19 cellular contexts compared by ENCODE assay signal in genomic region chr10:132106431-132106830, GRCh38.
"Had no signal": no experiment of that assay in that cellular context is flagged by ENCODE, and none has a peak within 500 bp of the region (broad histone marks: within the 10 kb centered on the region; RNA-seq: fewer than 3 reads in every experiment).

No MANE protein-coding gene starts in this region.

- H3K27me3 ChIP-seq: body of pancreas, gastroesophageal sphincter, hepatocyte, thyroid gland, vagina had no signal

- H3K9me3 ChIP-seq: body of pancreas, gastroesophageal sphincter, mucosa of descending colon, thyroid gland, vagina had no signal

- H3K4me3 Mint-ChIP-seq: activated T-helper 17 cell treated with anti-CD3 and anti-CD28 coated beads, Interleukin-2, amount 50 U/mL, for 72 hours; central memory CD8-positive, alpha-beta T cell; effector memory CD8-positive, alpha-beta T cell; naive thymus-derived CD8-positive, alpha-beta T cell; stimulated activated naive CD8-positive, alpha-beta T cell treated with anti-CD3 and anti-CD28 coated beads, Interleukin-15, amount 100 ng/mL, for 72 hours; T-helper 2 cell treated with Interferon-gamma antibody and Interleukin-4, amounts not matched to agents 5 μg/mL and 100 μg/mL, for 36 hours had no signal

- H3K9me3 Mint-ChIP-seq: activated T-helper 17 cell treated with anti-CD3 and anti-CD28 coated beads, Interleukin-2, amount 50 U/mL, for 72 hours; central memory CD8-positive, alpha-beta T cell; effector memory CD8-positive, alpha-beta T cell; naive thymus-derived CD8-positive, alpha-beta T cell; stimulated activated naive CD8-positive, alpha-beta T cell treated with anti-CD3 and anti-CD28 coated beads, Interleukin-15, amount 100 ng/mL, for 72 hours; T-helper 2 cell treated with Interferon-gamma antibody and Interleukin-4, amounts not matched to agents 5 μg/mL and 100 μg/mL, for 36 hours had no signal

- H3K4me3 ChIP-seq: body of pancreas, gastroesophageal sphincter, hepatocyte, mucosa of descending colon, skin epidermis, thyroid gland, vagina had no signal

- DNase-seq: activated CD4-positive, alpha-beta T cell treated with anti-CD3 and anti-CD28 coated beads, Interleukin-2, amount 50 U/mL, for 4 hours; activated naive CD4-positive, alpha-beta T cell treated with anti-CD3 and anti-CD28 coated beads, Interleukin-2, amount 50 U/mL, for 16 hours; amniotic stem cell; body of pancreas; effector memory CD8-positive, alpha-beta T cell; mammary epithelial cell; mucosa of descending colon; stimulated activated CD4-positive, alpha-beta T cell treated with anti-CD3 and anti-CD28 coated beads, Interleukin-4, amount 100 ng/mL, for 4 hours; stimulated activated naive CD8-positive, alpha-beta T cell treated with anti-CD3 and anti-CD28 coated beads, Interleukin-15, amount 100 ng/mL, for 72 hours had no signal

- H3K4me2 ChIP-seq: hepatocyte had no signal

- ATAC-seq: activated CD4-positive, CD25-positive, alpha-beta regulatory T cell treated with anti-CD3 and anti-CD28 coated beads, Interleukin-2, amount 50 U/mL, for 24 hours; activated T-helper 17 cell treated with anti-CD3 and anti-CD28 coated beads, Interleukin-2, amount 50 U/mL, for 72 hours; body of pancreas; effector memory CD8-positive, alpha-beta T cell; gastroesophageal sphincter; mucosa of descending colon; naive thymus-derived CD8-positive, alpha-beta T cell; stimulated activated naive CD8-positive, alpha-beta T cell treated with anti-CD3 and anti-CD28 coated beads, Interleukin-15, amount 100 ng/mL, for 72 hours had no signal

- H3K27ac ChIP-seq: body of pancreas, gastroesophageal sphincter, hepatocyte, skin epidermis, thyroid gland, vagina had no signal

- H3K36me3 ChIP-seq: thyroid gland, vagina had no signal

- H3K4me1 Mint-ChIP-seq: activated T-helper 17 cell treated with anti-CD3 and anti-CD28 coated beads, Interleukin-2, amount 50 U/mL, for 72 hours; central memory CD8-positive, alpha-beta T cell; naive thymus-derived CD8-positive, alpha-beta T cell; stimulated activated naive CD8-positive, alpha-beta T cell treated with anti-CD3 and anti-CD28 coated beads, Interleukin-15, amount 100 ng/mL, for 72 hours had no signal

- H3K4me1 ChIP-seq: body of pancreas, vagina had no signal

- H3K27ac Mint-ChIP-seq: activated T-helper 17 cell treated with anti-CD3 and anti-CD28 coated beads, Interleukin-2, amount 50 U/mL, for 72 hours; effector memory CD8-positive, alpha-beta T cell; stimulated activated naive CD8-positive, alpha-beta T cell treated with anti-CD3 and anti-CD28 coated beads, Interleukin-15, amount 100 ng/mL, for 72 hours; T-helper 2 cell treated with Interferon-gamma antibody and Interleukin-4, amounts not matched to agents 5 μg/mL and 100 μg/mL, for 36 hours had no signal

- H3K36me3 Mint-ChIP-seq: naive thymus-derived CD8-positive, alpha-beta T cell had no signal
